Comparison of ENCODE assay signal across 12 cellular contexts in the genomic region with DNA sequence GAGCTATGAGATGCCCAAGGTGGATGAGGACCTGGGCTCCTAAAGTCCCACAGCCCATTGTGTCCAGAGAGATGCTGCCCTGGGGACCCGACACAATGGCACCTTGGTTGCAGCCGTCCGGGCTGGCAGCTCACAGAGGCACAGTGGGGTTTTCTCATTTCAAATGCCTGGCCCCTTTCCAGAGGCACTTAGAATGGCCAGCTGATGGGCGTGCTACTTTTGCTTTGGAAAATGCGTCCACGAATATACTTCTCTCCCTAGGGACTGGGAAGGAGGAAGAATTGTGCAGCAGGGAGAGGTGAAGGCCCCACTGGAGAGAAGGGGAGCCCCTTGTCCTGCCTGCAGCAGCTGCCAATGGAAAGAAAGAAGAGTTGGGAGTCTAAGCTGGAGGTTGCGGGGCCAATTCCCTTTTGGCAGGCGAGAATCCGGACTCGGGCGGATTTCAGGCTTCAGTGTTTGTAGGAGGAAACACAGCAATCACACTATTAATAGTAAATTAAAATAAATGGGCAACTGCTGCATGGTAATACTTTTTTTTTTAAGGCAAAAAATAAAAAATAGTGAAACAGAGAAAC. TPM values are rescaled to one million over a fixed set of nuclear protein-coding genes. Genes with fewer than 3 reads are reported as not detected.
A peak's percentile ranks its signal among the peaks of the same experiment; 100 is the strongest.
DNase-seq lines count a peak whose midpoint lies in the region; ATAC-seq and TF ChIP-seq lines count a peak whose summit lies in the region.
"Had no signal": no experiment of that assay in that cellular context is flagged by ENCODE, and none has a peak within 500 bp of the region (broad histone marks: within the 10 kb centered on the region; RNA-seq: fewer than 3 reads in every experiment).

No MANE protein-coding gene starts in this region.

- H3K36me3 Mint-ChIP-seq in activated CD4-positive, alpha-beta T cell treated with anti-CD3 and anti-CD28 coated beads, Interleukin-2, amount 10 ng/mL, durations not matched to agents 24 days and 14 days (ENCODE audit: low read depth), result peaks cover 26% of the 10 kb centered on the region
- H3K36me3 Mint-ChIP-seq in WTC11, result no peaks in the 10 kb centered on the region
- no peaks in the 10 kb centered on the region for H3K36me3 Mint-ChIP-seq in stimulated activated memory B cell treated with anti-CD40 and anti-IgM and Interleukin-4, amounts not matched to agents 10 μg/mL and 1 μg/mL and 100 μg/mL, for 72 hours

- H3K27me3 Mint-ChIP-seq in activated CD4-positive, alpha-beta T cell treated with anti-CD3 and anti-CD28 coated beads, Interleukin-2, amount 10 ng/mL, durations not matched to agents 24 days and 14 days, result no peaks in the 10 kb centered on the region
- H3K27me3 Mint-ChIP-seq in WTC11 (ENCODE audit: low read depth), result peaks cover 73% of the 10 kb centered on the region
- H3K27me3 Mint-ChIP-seq in stimulated activated memory B cell treated with anti-CD40 and anti-IgM and Interleukin-4, amounts not matched to agents 10 μg/mL and 1 μg/mL and 100 μg/mL, for 72 hours, result peaks cover 83% of the 10 kb centered on the region

- intact Hi-C loops in activated CD4-positive, alpha-beta T cell treated with anti-CD3 and anti-CD28 coated beads, Interleukin-2, amount 10 ng/mL, durations not matched to agents 24 days and 14 days (cut with micrococcal nuclease), result no loop called here
- intact Hi-C loops in spleen (cut with DNase I; ENCODE audit: low total_unique reads) (no loop called here), testis (cut with DNase I; ENCODE audit: low total_unique reads) (no loop called here)

- H3K4me3 ChIP-seq in spleen (peak overlapping the region in 7 of 8 donors; percentile 45 to 75 (median 50)), testis (peak overlapping the region in 1 of 2 donors; percentile 38)

- ATAC-seq in WTC11 (no peak), HG03457 (IDR thresholded peaks at IDR 0.05; ENCODE audit: unreplicated experiment) (no peak)
- no peak for ATAC-seq in stimulated activated memory B cell treated with anti-CD40 and anti-IgM and Interleukin-4, amounts not matched to agents 10 μg/mL and 1 μg/mL and 100 μg/mL, for 72 hours
- ATAC-seq: left lung had no signal

- H3K27ac Mint-ChIP-seq in activated CD4-positive, alpha-beta T cell treated with anti-CD3 and anti-CD28 coated beads, Interleukin-2, amount 10 ng/mL, durations not matched to agents 24 days and 14 days, result peak overlapping the region; percentile 84
- no peak overlapping the region for H3K27ac Mint-ChIP-seq in WTC11
- no peak overlapping the region for H3K27ac Mint-ChIP-seq in stimulated activated memory B cell treated with anti-CD40 and anti-IgM and Interleukin-4, amounts not matched to agents 10 μg/mL and 1 μg/mL and 100 μg/mL, for 72 hours

- H3K4me1 Mint-ChIP-seq in activated CD4-positive, alpha-beta T cell treated with anti-CD3 and anti-CD28 coated beads, Interleukin-2, amount 10 ng/mL, durations not matched to agents 24 days and 14 days, result peaks cover 56% of the 10 kb centered on the region
- peaks cover 27% of the 10 kb centered on the region for H3K4me1 Mint-ChIP-seq in WTC11
- peaks cover 8% of the 10 kb centered on the region for H3K4me1 Mint-ChIP-seq in stimulated activated memory B cell treated with anti-CD40 and anti-IgM and Interleukin-4, amounts not matched to agents 10 μg/mL and 1 μg/mL and 100 μg/mL, for 72 hours

- TF ChIP-seq CTCF in WTC11 (IDR thresholded peaks at IDR 0.05), result no peak
- TF ChIP-seq CTCF in spleen (IDR thresholded peaks at IDR 0.05 in 8 of 11, conservative IDR thresholded peaks at IDR 0.05 in 3 of 11), result no peak
- TF ChIP-seq CTCF in testis (IDR thresholded peaks at IDR 0.05), result no peak

- peaks cover 0 to 80% (median 43%) of the 10 kb centered on the region in 7 donors for H3K27me3 ChIP-seq in spleen (replicated peaks in 1 of 7)
- no peaks in the 10 kb centered on the region for H3K27me3 ChIP-seq in testis

- DNase-seq in activated CD4-positive, alpha-beta T cell treated with anti-CD3 and anti-CD28 coated beads, Interleukin-2, amount 10 ng/mL, durations not matched to agents 24 days and 14 days, result no peak
- no peak for DNase-seq in activated CD4-positive, alpha-beta T cell treated with anti-CD3 and anti-CD28 coated beads for 48 hours
- DNase-seq in WTC11 (ENCODE audit: low spot score), result no peak
- peak in 36 of 51 donors; percentile 15 to 82 (median 48) for DNase-seq in hypothalamus (lab: John Stamatoyannopoulos, UW)
- DNase-seq in spleen, result no peak
- DNase-seq in testis, result no peak
- DNase-seq: left lung, NCI-H2029 had no signal

- H3K36me3 ChIP-seq in spleen (no peaks in the 10 kb centered on the region), testis (ENCODE audit: low read depth, missing control alignments) (no peaks in the 10 kb centered on the region)
- H3K36me3 ChIP-seq: left lung had no signal

- TF ChIP-seq POLR2A in spleen (IDR thresholded peaks at IDR 0.05) (no peak), testis (IDR thresholded peaks at IDR 0.05) (no peak)

- no peaks in the 10 kb centered on the region for H3K9me3 Mint-ChIP-seq in activated CD4-positive, alpha-beta T cell treated with anti-CD3 and anti-CD28 coated beads, Interleukin-2, amount 10 ng/mL, durations not matched to agents 24 days and 14 days
- no peaks in the 10 kb centered on the region for H3K9me3 Mint-ChIP-seq in WTC11
- no peaks in the 10 kb centered on the region for H3K9me3 Mint-ChIP-seq in stimulated activated memory B cell treated with anti-CD40 and anti-IgM and Interleukin-4, amounts not matched to agents 10 μg/mL and 1 μg/mL and 100 μg/mL, for 72 hours

- H3K4me3 Mint-ChIP-seq in activated CD4-positive, alpha-beta T cell treated with anti-CD3 and anti-CD28 coated beads, Interleukin-2, amount 10 ng/mL, durations not matched to agents 24 days and 14 days, result peak overlapping the region; percentile 69
- H3K4me3 Mint-ChIP-seq in WTC11, result peak overlapping the region; percentile 60
- H3K4me3 Mint-ChIP-seq in stimulated activated memory B cell treated with anti-CD40 and anti-IgM and Interleukin-4, amounts not matched to agents 10 μg/mL and 1 μg/mL and 100 μg/mL, for 72 hours, result no peak overlapping the region

- peaks cover 3 to 54% (median 33%) of the 10 kb centered on the region in 6 donors for H3K4me1 ChIP-seq in spleen
- peaks cover 3% of the 10 kb centered on the region for H3K4me1 ChIP-seq in testis

- H3K9me3 ChIP-seq in spleen (no peaks in the 10 kb centered on the region), testis (no peaks in the 10 kb centered on the region)
- H3K9me3 ChIP-seq: left lung had no signal

- POLR2A ChIA-PET in WTC11 (lab: Charles Lee), result no interaction called here

- CTCF ChIA-PET in WTC11 (lab: Charles Lee), result interaction anchor here (0.5 to 6.7 kb wide), 9 partner anchors 17 to 97 kb away, joined by 3 to 156 read pairs (median 29); partner anchors contain the start of gene MRPS5

- peak overlapping the region in 5 of 8 donors; percentile 7 to 83 (median 77) for H3K27ac ChIP-seq in spleen
- no peak overlapping the region for H3K27ac ChIP-seq in testis
- H3K27ac ChIP-seq: left lung had no signal

- WGBS in spleen, 5 donors, result 41 to 81% (median 65%) methylated on average over 8 to 11 of the region's 11 CpGs
- 36 to 38% methylated on average over 11 of the region's 11 CpGs for WGBS in testis, 2 donors

TF ChIP-seq in WTC11, 78 proteins besides CTCF, POLR2A, EP300 and RAD21:
- TF ChIP-seq ZSCAN18 (CRISPR knock-in tag; IDR thresholded peaks at IDR 0.05), result no peak
- TF ChIP-seq ZNF671 (CRISPR knock-in tag; IDR thresholded peaks at IDR 0.05), result no peak
- no peak for TF ChIP-seq SMAD3 (CRISPR knock-in tag; IDR thresholded peaks at IDR 0.05; ENCODE audit: borderline replicate concordance)
- no peak for TF ChIP-seq NR3C1 (CRISPR knock-in tag; conservative IDR thresholded peaks at IDR 0.05; ENCODE audit: low read depth)
- TF ChIP-seq MAX (CRISPR knock-in tag; IDR thresholded peaks at IDR 0.05), result no peak
- no peak for TF ChIP-seq IRF2 (CRISPR knock-in tag; IDR thresholded peaks at IDR 0.05; ENCODE audit: borderline replicate concordance, low read depth)
- no peak for TF ChIP-seq ZNF416 (CRISPR knock-in tag; IDR thresholded peaks at IDR 0.05)
- TF ChIP-seq ZNF219 (CRISPR knock-in tag; IDR thresholded peaks at IDR 0.05; ENCODE audit: borderline replicate concordance), result no peak
TF ChIP-seq in WTC11: peak in this region for 0.

RNA-seq across cellular contexts. Expression of gene MAL, which starts 1.1 kb away (rescaled TPM):
- total RNA-seq in activated CD4-positive, alpha-beta T cell treated with anti-CD3 and anti-CD28 coated beads, Interleukin-2, amount 10 ng/mL, durations not matched to agents 24 days and 14 days, result 166 and 167 TPM in 2 replicates
- total RNA-seq in WTC11 (2021) (0.22 to 0.39 TPM in 2 of 3 replicates, not detected in the other), spleen (10 to 100 TPM in 3 of 7 donors, 1 to 10 TPM in 4; 4.7 to 18.8 (median 8.1) TPM), testis (under 1 TPM; 0.62 to 0.79 TPM)
- polyA plus RNA-seq in spleen (10 to 100 TPM in 1 of 3 donors, 1 to 10 TPM in 2; 8.4 to 12.7 (median 9.0) TPM), testis (ENCODE audit: insufficient read depth, low read depth, low replicate concordance) (1.3 TPM)
- total RNA-seq: HT1080 had no signal
- polyA plus RNA-seq: BJ had no signal

Comparison
In these comparisons a context has a peak if more than half of its experiments do, and no peak if none do; other contexts are left out.
1. DNase-seq: peak in hypothalamus (36 of 51); none in activated CD4-positive, alpha-beta T cell treated with anti-CD3 and anti-CD28 coated beads, Interleukin-2, amount 10 ng/mL, durations not matched to agents 24 days and 14 days (single experiment), activated CD4-positive, alpha-beta T cell treated with anti-CD3 and anti-CD28 coated beads for 48 hours (single experiment), WTC11 (single experiment), spleen (single experiment) and testis (single experiment).
2. H3K27ac ChIP-seq: peak in spleen (5 of 8); none in testis (0 of 2).